Comparison of ENCODE assay signal across 5 cellular contexts in genomic region chr6:51663525-51663924, GRCh38.
"Had no signal": no experiment of that assay in that cellular context is flagged by ENCODE, and none has a peak within 500 bp of the region (broad histone marks: within the 10 kb centered on the region; RNA-seq: fewer than 3 reads in every experiment).

No MANE protein-coding gene starts in this region.

- FAIRE-seq: HTR-8/SVneo had no signal

- H3K27ac ChIP-seq: HL-60, KMS-11 had no signal

- DNase-seq: KBM-7, KG1 had no signal

- H3K4me2 ChIP-seq: KMS-11 had no signal

- H3K9ac ChIP-seq: KMS-11 had no signal
